Comparison of ENCODE assay signal across 26 cellular contexts in the genomic region with DNA sequence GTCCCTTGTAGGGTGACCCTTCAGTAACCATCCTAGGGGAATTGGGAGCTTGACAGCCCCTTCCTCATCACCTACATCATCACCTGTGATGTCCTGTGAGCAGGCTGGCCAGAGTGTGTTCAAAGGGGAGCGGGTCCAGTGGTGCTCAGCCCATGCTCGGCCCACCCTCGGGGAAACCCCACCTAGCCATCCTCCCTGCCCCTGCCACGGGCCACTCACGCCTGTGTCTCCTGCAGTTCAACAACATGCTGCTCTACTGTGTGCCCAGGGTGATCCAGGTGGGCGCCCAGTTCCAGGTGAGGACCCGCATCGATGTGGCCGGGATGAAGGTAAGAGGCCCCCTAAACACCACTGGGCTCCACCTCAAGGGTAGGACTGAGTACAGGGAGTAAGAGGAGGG. TPM values are rescaled to one million over a fixed set of nuclear protein-coding genes. Genes with fewer than 3 reads are reported as not detected.
"Had no signal": no experiment of that assay in that cellular context is flagged by ENCODE, and none has a peak within 500 bp of the region (broad histone marks: within the 10 kb centered on the region; RNA-seq: fewer than 3 reads in every experiment).

No MANE protein-coding gene starts in this region.

- H3K27ac ChIP-seq: brain microvascular endothelial cell, cardiac muscle cell, SK-N-MC, VCaP had no signal

- H3K9me3 ChIP-seq: MG63 had no signal

- H3K9me3 Mint-ChIP-seq: activated naive CD4-positive, alpha-beta T cell treated with anti-CD3 and anti-CD28 coated beads, Interleukin-2, amount 10 ng/mL, durations not matched to agents 7 days and 5 days; activated naive CD8-positive, alpha-beta T cell treated with anti-CD3 and anti-CD28 coated beads for 36 hours; activated T-cell treated with anti-CD3 and anti-CD28 coated beads, Interleukin-2, amount 50 U/mL, for 4 hours; T-cell had no signal

- H3K36me3 ChIP-seq: brain microvascular endothelial cell, cardiac muscle cell, MG63 had no signal

- DNase-seq: activated CD4-positive, alpha-beta T cell treated with anti-CD3 and anti-CD28 coated beads for 4 hours; activated CD8-positive, alpha-beta memory T cell treated with anti-CD3 and anti-CD28 coated beads for 24 hours; activated gamma-delta T cell treated with Interleukin-2 at 50 U/mL for 16 hours; activated naive CD4-positive, alpha-beta T cell treated with anti-CD3 and anti-CD28 coated beads, Interleukin-2, amount 10 ng/mL, durations not matched to agents 7 days and 5 days; activated naive CD8-positive, alpha-beta T cell treated with anti-CD3 and anti-CD28 coated beads for 36 hours; activated T-cell treated with anti-CD3 and anti-CD28 coated beads, Interleukin-2, amount 50 U/mL, for 4 hours; brain microvascular endothelial cell; MG63; MV-4-11; NCI-H1092 treated with DMSO at 0.1 percent for 48 hours; NCI-H1436; NCI-H1694 treated with DMSO at 0.1 percent for 48 hours; NCI-H2029 treated with DMSO at 0.1 percent for 48 hours; NCI-H345; NCI-H510A; NCI-H526 treated with DMSO at 0.1 percent for 48 hours; NCI-H82; T-cell; T-helper 2 cell; T1000 had no signal

- H3K4me3 Mint-ChIP-seq: activated naive CD4-positive, alpha-beta T cell treated with anti-CD3 and anti-CD28 coated beads, Interleukin-2, amount 10 ng/mL, durations not matched to agents 7 days and 5 days; activated naive CD8-positive, alpha-beta T cell treated with anti-CD3 and anti-CD28 coated beads for 36 hours; activated T-cell treated with anti-CD3 and anti-CD28 coated beads, Interleukin-2, amount 50 U/mL, for 4 hours; T-cell had no signal

- H3K27me3 ChIP-seq: brain microvascular endothelial cell, cardiac muscle cell, MG63 had no signal

- ATAC-seq: activated T-cell treated with anti-CD3 and anti-CD28 coated beads, Interleukin-2, amount 50 U/mL, for 4 hours; Right ventricle myocardium inferior; T-cell had no signal

- H3K36me3 Mint-ChIP-seq: activated naive CD4-positive, alpha-beta T cell treated with anti-CD3 and anti-CD28 coated beads, Interleukin-2, amount 10 ng/mL, durations not matched to agents 7 days and 5 days; activated naive CD8-positive, alpha-beta T cell treated with anti-CD3 and anti-CD28 coated beads for 36 hours; T-cell had no signal

- H3K27me3 Mint-ChIP-seq: activated naive CD4-positive, alpha-beta T cell treated with anti-CD3 and anti-CD28 coated beads, Interleukin-2, amount 10 ng/mL, durations not matched to agents 7 days and 5 days; activated naive CD8-positive, alpha-beta T cell treated with anti-CD3 and anti-CD28 coated beads for 36 hours; T-cell had no signal

- H3K4me3 ChIP-seq: cardiac muscle cell, MG63, SK-N-MC had no signal

- FAIRE-seq: TTC549 had no signal

- H3K27ac Mint-ChIP-seq: activated naive CD4-positive, alpha-beta T cell treated with anti-CD3 and anti-CD28 coated beads, Interleukin-2, amount 10 ng/mL, durations not matched to agents 7 days and 5 days; activated naive CD8-positive, alpha-beta T cell treated with anti-CD3 and anti-CD28 coated beads for 36 hours had no signal

RNA-seq across cellular contexts. Expression of a gene that starts 10.1 kb away (rescaled TPM):
- total RNA-seq: cardiac muscle cell, RPMI7951 had no signal
